9 cellular contexts compared by ENCODE assay signal in genomic region chr2:202104286-202104870, GRCh38. TPM values are rescaled to one million over a fixed set of nuclear protein-coding genes. Genes with fewer than 3 reads are reported as not detected.
DNase-seq lines count a peak whose midpoint lies in the region; ATAC-seq and TF ChIP-seq lines count a peak whose summit lies in the region.
"Had no signal": no experiment of that assay in that cellular context is flagged by ENCODE, and none has a peak within 500 bp of the region (broad histone marks: within the 10 kb centered on the region; RNA-seq: fewer than 3 reads in every experiment).

No MANE protein-coding gene starts in this region.

- H4K20me1 ChIP-seq in IMR-90 (ENCODE audit: insufficient read depth, low read length) = no peaks in the 10 kb centered on the region

- H2AK5ac ChIP-seq in IMR-90 (ENCODE audit: low read depth, low read length) = no peak overlapping the region

- DNase-seq in GM04504 (ENCODE audit: low read depth) (peak; percentile 33), IMR-90 (peak; percentile 54), SW480 (ENCODE audit: low spot score) (peak; percentile 49), fibroblast of gingiva (ENCODE audit: low read depth) (peak; percentile 59), dorsolateral prefrontal cortex (no peak)
- DNase-seq in stimulated activated CD4-positive, alpha-beta T cell treated with anti-CD3 and anti-CD28 coated beads, Interleukin-2, amount 100 ng/mL, for 48 hours = peak; percentile 48 to 62

- H4K91ac ChIP-seq in IMR-90 (ENCODE audit: insufficient read depth, low read depth, low read length) = peak overlapping the region; percentile 35

- peak overlapping the region in 1 of 2 experiments; percentile 36; a peak in 1 of 4 replicates for H4K8ac ChIP-seq in IMR-90 (ENCODE audit: low read depth in 2 of 2, low read length in 2 of 2)

- H3K4me3 ChIP-seq in IMR-90 (ENCODE audit: insufficient read depth, low read depth, low read length) (no peak overlapping the region), dorsolateral prefrontal cortex (no peak overlapping the region)
- H3K4me3 ChIP-seq: skin epidermis had no signal

- CTCF ChIA-PET in IMR-90 (lab: Yijun Ruan, JAX) = interaction anchor here (0.8 to 1.0 kb wide), 3 partner anchors 14 to 56 kb away, joined by 3 to 4 read pairs (median 3); no protein-coding TSS in a partner anchor

- dilution Hi-C loops in IMR-90 (cut with HindIII; ENCODE audit: low sequenced_read_pairs, unreplicated experiment) = no loop called here

- H2BK5ac ChIP-seq in IMR-90 (ENCODE audit: low read depth, low read length, poor library complexity, severe bottlenecking) = no peak overlapping the region

- ATAC-seq in IMR-90 (ENCODE audit: low read depth) = peak; percentile 89
- no peak for ATAC-seq in HG02763 (IDR thresholded peaks at IDR 0.05; ENCODE audit: unreplicated experiment)
- ATAC-seq in GM19452 (IDR thresholded peaks at IDR 0.05; ENCODE audit: unreplicated experiment) = no peak

- H3K79me1 ChIP-seq in IMR-90 (ENCODE audit: low read depth in 1 of 2, low read length in 2 of 2) = no peaks in the 10 kb centered on the region

- H2BK120ac ChIP-seq in IMR-90 (ENCODE audit: low read depth, low read length) = peak overlapping the region; percentile 66

- H3K56ac ChIP-seq in IMR-90 (ENCODE audit: extremely low read depth, insufficient read depth, low read length) = no peak overlapping the region; the same call in 1 of the 2 replicates

- no peaks in the 10 kb centered on the region for H3K27me3 ChIP-seq in IMR-90 (ENCODE audit: control insufficient read depth, insufficient read depth, low read length)
- peaks cover 0 to 4% (median 0%) of the 10 kb centered on the region in 45 donors for H3K27me3 ChIP-seq in dorsolateral prefrontal cortex

- H3K9me3 ChIP-seq in IMR-90 (ENCODE audit: control insufficient read depth, insufficient read depth, low read length) = no peaks in the 10 kb centered on the region

- BruUV-seq in IMR-90 (replicated peaks; lab: Mats Ljungman, UMichigan) = no TSS peak

- peaks cover 5% of the 10 kb centered on the region for H3K4me1 ChIP-seq in IMR-90 (ENCODE audit: control insufficient read depth, insufficient read depth, low read length)

- no peak overlapping the region for H3K9ac ChIP-seq in IMR-90 (ENCODE audit: low read depth, low read length)

- TF ChIP-seq RAD21 in IMR-90 (IDR thresholded peaks at IDR 0.05; ENCODE audit: low read length) = peak; percentile 79

- peak overlapping the region; percentile 23; the same call in 2 of the 3 replicates for H2BK15ac ChIP-seq in IMR-90 (ENCODE audit: low read depth, low read length)

- 46% methylated on average over 2 of the region's 2 CpGs; no CpG with 5 or more reads in 1 of the 2 experiments for WGBS in IMR-90 (ENCODE audit: extremely low coverage in 2 of 2, insufficient read length in 1 of 2), 2 experiments

- no peaks in the 10 kb centered on the region for H3K9me1 ChIP-seq in IMR-90 (ENCODE audit: insufficient read depth, low read length)

- no peak overlapping the region for H3K27ac ChIP-seq in IMR-90 (ENCODE audit: insufficient read depth, low read length)
- no peak overlapping the region for H3K27ac ChIP-seq in dorsolateral prefrontal cortex
- H3K27ac ChIP-seq: skin epidermis had no signal

- H3K36me3 ChIP-seq in IMR-90 (ENCODE audit: control insufficient read depth, insufficient read depth, low read length) = no peaks in the 10 kb centered on the region

- peak overlapping the region; percentile 46; the same call in 1 of the 2 replicates for H3K4ac ChIP-seq in IMR-90 (ENCODE audit: low read depth, low read length)

- H2AFZ ChIP-seq in IMR-90 (replicated peaks; ENCODE audit: low read length, poor library complexity) = no peak overlapping the region

- TF ChIP-seq POLR2A in IMR-90 (IDR thresholded peaks at IDR 0.05; ENCODE audit: low read depth, low read length) = no peak

- no peak overlapping the region for H2AK9ac ChIP-seq in IMR-90 (replicated peaks; ENCODE audit: low read depth, low read length, poor library complexity)

- POLR2A ChIA-PET in IMR-90 (lab: Charles Lee; ENCODE audit: unreplicated experiment) = no interaction called here

- H4K5ac ChIP-seq in IMR-90 (ENCODE audit: low read depth, low read length) = peak overlapping the region; percentile 18; the same call in 1 of the 2 replicates

- intact Hi-C loops in IMR-90 (cut with micrococcal nuclease) = loop anchor here (1.0 to 5.0 kb wide), 2 partner anchors 43 to 74 kb away; no protein-coding TSS in a partner anchor
- intact Hi-C loops in dorsolateral prefrontal cortex (cut with DNase I) = no loop called here

- peak overlapping the region; percentile 30; the same call in 1 of the 2 replicates for H2BK20ac ChIP-seq in IMR-90 (ENCODE audit: low read depth, low read length)

- no peak overlapping the region for H3K23ac ChIP-seq in IMR-90 (ENCODE audit: low read depth, low read length)

- H3K14ac ChIP-seq in IMR-90 (replicated peaks; ENCODE audit: low read depth, low read length) = no peak overlapping the region; the same call in 1 of the 2 replicates

- no peak overlapping the region for H3K18ac ChIP-seq in IMR-90 (ENCODE audit: low read depth, low read length)

- no peak overlapping the region for H3K4me2 ChIP-seq in IMR-90 (ENCODE audit: low read depth, low read length)

- in situ Hi-C loops in IMR-90 (cut with MboI; ENCODE audit: low sequenced_read_pairs) = no loop called here

- peak; percentile 68 for TF ChIP-seq CTCF in IMR-90 (conservative IDR thresholded peaks at IDR 0.05; ENCODE audit: low read depth, low read length)
- TF ChIP-seq CTCF in dorsolateral prefrontal cortex (IDR thresholded peaks at IDR 0.05 in 54 of 56, conservative IDR thresholded peaks at IDR 0.05 in 2 of 56; ENCODE audit: low read depth in 1 of 56, partially characterized antibody in 56 of 56) = peak in 13 of 56 donors; percentile 8 to 35 (median 18)

TF ChIP-seq in IMR-90, 13 proteins besides CTCF, POLR2A, EP300 and RAD21:
- TF ChIP-seq MAZ (IDR thresholded peaks at IDR 0.05; ENCODE audit: borderline replicate concordance, low read depth, low read length) (no peak), SMC3 (IDR thresholded peaks at IDR 0.05; ENCODE audit: low read depth, low read length) (peak; percentile 87)

RNA-seq across cellular contexts. Expression of gene KIAA2012, which starts 31.3 kb away (rescaled TPM):
- total RNA-seq in IMR-90 (2012; rRNA removed) (under 0.01 TPM in 2 replicates), dorsolateral prefrontal cortex (1 to 10 TPM in 117 of 120 experiments, under 1 TPM in 3; 0.34 to 6.4 (median 3.0) TPM)
- 0.04 and 0.09 TPM in 2 replicates for polyA plus RNA-seq in IMR-90 (2012; rRNA removed)
- polyA plus RNA-seq in IMR-90 (2012; cell fraction: cytosol; rRNA removed) = 0.04 and 0.05 TPM in 2 replicates
- 0.61 and 1.0 TPM in 2 replicates for polyA plus RNA-seq in IMR-90 (2012; cell fraction: nucleus; rRNA removed; ENCODE audit: low replicate concordance)

Comparison
In these comparisons a context has a peak if more than half of its experiments do, and no peak if none do; other contexts are left out.
1. DNase-seq: peak in GM04504 (single experiment), IMR-90 (single experiment), SW480 (single experiment), fibroblast of gingiva (single experiment) and stimulated activated CD4-positive, alpha-beta T cell treated with anti-CD3 and anti-CD28 coated beads, Interleukin-2, amount 100 ng/mL, for 48 hours (2 of 2); none in dorsolateral prefrontal cortex (0 of 10).